Comparison of ENCODE assay signal across 24 cellular contexts in the genomic region with DNA sequence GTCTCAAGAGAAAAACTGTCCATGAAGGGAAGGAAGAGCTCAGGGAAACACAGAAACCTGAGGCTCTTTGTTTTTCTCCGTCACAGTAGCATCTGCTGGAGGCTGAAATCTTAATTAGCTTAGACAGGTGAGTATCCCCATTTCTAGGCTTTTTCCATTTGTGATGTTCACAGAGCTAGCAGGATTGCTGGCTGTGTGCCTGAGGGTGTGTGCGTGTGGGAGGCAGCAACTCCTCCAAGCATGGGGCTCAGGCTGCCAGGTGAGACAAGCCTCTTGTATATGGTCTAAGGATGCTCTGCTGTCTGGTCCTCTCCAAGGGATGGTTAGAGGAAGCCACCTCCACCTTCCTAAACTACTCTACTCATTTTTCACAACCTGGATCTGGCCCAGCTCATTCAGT.
"Had no signal": no experiment of that assay in that cellular context is flagged by ENCODE, and none has a peak within 500 bp of the region (broad histone marks: within the 10 kb centered on the region; RNA-seq: fewer than 3 reads in every experiment).

No MANE protein-coding gene starts in this region.

- H3K27me3 Mint-ChIP-seq: dendritic cell treated with granulocyte-macrophage colony-stimulating factor and Interleukin-4, amounts not matched to agents 40 ng/mL and 50 ng/mL, for 4 days; naive thymus-derived CD8-positive, alpha-beta T cell had no signal

- H3K4me3 ChIP-seq: colonic mucosa, esophagus squamous epithelium, gastrocnemius medialis, heart right ventricle, left lung, lower lobe of right lung, mucosa of descending colon had no signal

- H3K36me3 ChIP-seq: colonic mucosa, esophagus squamous epithelium, gastrocnemius medialis, heart right ventricle, left lung, lower lobe of right lung had no signal

- H3K4me1 ChIP-seq: colonic mucosa, esophagus squamous epithelium, gastrocnemius medialis, heart right ventricle, left lung, lower lobe of right lung had no signal

- ATAC-seq: effector memory CD8-positive, alpha-beta T cell; esophagus mucosa; gastrocnemius medialis; heart right ventricle; left cardiac atrium; left lung; left ventricle myocardium superior; lower lobe of right lung; mucosa of descending colon; naive thymus-derived CD8-positive, alpha-beta T cell had no signal

- H3K27ac ChIP-seq: colonic mucosa, epithelial cell of prostate, esophagus squamous epithelium, gastrocnemius medialis, heart right ventricle, left lung, lower lobe of right lung had no signal

- H3K27me3 ChIP-seq: colonic mucosa, esophagus squamous epithelium, gastrocnemius medialis, heart right ventricle, left lung had no signal

- H3K4me3 Mint-ChIP-seq: dendritic cell treated with granulocyte-macrophage colony-stimulating factor and Interleukin-4, amounts not matched to agents 40 ng/mL and 50 ng/mL, for 4 days; effector memory CD8-positive, alpha-beta T cell; endodermal cell; mesothelial cell of epicardium; naive B cell; naive thymus-derived CD8-positive, alpha-beta T cell had no signal

- DNase-seq: colonic mucosa; cortex of kidney; effector CD8-positive, alpha-beta T cell; effector memory CD8-positive, alpha-beta T cell; endodermal cell; erythroblast; esophagus squamous epithelium; foreskin fibroblast; foreskin melanocyte; gastrocnemius medialis; glutamatergic neuron; heart right ventricle; left cardiac atrium; left lung; left ventricle myocardium superior; lower lobe of right lung; mesenchymal stem cell; mucosa of descending colon; naive B cell; naive thymus-derived CD8-positive, alpha-beta T cell had no signal

- H3K27ac Mint-ChIP-seq: dendritic cell treated with granulocyte-macrophage colony-stimulating factor and Interleukin-4, amounts not matched to agents 40 ng/mL and 50 ng/mL, for 4 days; effector memory CD8-positive, alpha-beta T cell; endodermal cell; mesothelial cell of epicardium; naive B cell had no signal

- H3K9me3 ChIP-seq: colonic mucosa, esophagus squamous epithelium, gastrocnemius medialis, left lung, lower lobe of right lung, mucosa of descending colon had no signal

- H3K36me3 Mint-ChIP-seq: mesothelial cell of epicardium; naive B cell; naive thymus-derived CD8-positive, alpha-beta T cell had no signal

- H3K4me1 Mint-ChIP-seq: mesothelial cell of epicardium, naive B cell had no signal

- H3K9me3 Mint-ChIP-seq: effector memory CD8-positive, alpha-beta T cell; endodermal cell had no signal
